In the genomic region with DNA sequence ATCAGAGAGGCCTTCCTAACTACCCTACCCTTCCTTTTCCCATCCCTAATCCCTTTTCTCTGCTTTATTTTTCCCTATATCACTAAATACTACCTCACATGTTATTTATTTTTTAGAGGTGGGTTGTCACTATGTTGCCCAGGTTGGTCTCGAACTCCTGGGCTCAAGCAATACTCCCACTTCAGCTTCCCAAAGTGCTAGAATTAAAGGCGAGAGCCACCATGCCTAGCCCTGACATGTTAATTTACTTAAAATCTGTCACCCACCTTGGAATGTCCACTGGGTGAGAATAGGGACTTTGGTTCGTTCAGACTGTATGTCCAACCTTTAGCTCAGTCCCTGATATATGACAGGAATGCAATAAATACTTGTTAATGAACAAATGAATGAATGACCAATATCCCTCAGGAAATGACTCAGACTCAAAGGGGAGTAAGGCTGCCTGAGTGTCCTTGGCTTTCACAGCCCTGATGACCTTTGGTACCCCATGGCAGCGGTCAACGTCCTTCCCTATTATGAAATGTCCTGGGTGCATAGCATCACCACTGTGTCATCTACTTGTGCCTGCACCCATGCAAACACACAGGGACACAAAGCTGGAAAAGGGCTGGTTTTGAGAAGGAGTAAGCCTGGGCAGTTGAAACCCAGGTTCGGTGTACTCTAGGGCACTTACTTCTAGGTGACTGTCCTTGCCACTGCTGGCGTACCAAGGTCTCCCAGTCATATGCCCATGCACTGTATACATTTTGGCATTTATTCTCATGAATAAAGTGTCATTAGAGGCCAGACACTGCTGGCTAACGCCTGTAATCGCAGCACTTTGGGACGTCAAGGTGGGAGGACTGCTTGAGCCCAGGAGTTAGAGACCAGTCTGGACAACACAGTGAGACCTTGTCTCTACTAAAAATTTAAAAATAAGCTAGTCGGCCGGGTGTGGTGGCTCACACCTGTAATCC, we compare ENCODE assay signal across 10 cellular contexts. TPM values are rescaled to one million over a fixed set of nuclear protein-coding genes. Genes with fewer than 3 reads are reported as not detected.
DNase-seq lines count a peak whose midpoint lies in the region; FAIRE-seq and TF ChIP-seq lines count a peak whose summit lies in the region.
"Had no signal": no experiment of that assay in that cellular context is flagged by ENCODE, and none has a peak within 500 bp of the region (broad histone marks: within the 10 kb centered on the region; RNA-seq: fewer than 3 reads in every experiment).

No MANE protein-coding gene starts in this region.

- TF ChIP-seq CTCF in RWPE1 (conservative IDR thresholded peaks at IDR 0.05; ENCODE audit: low read depth), result no peak
- TF ChIP-seq CTCF in fibroblast of lung (conservative IDR thresholded peaks at IDR 0.05 in 1 of 2, IDR thresholded peaks at IDR 0.05 in 1 of 2; ENCODE audit: low read depth in 1 of 2, low read length in 2 of 2), result no peak

- no peaks in the 10 kb centered on the region for H3K36me3 ChIP-seq in fibroblast of lung (ENCODE audit: control insufficient read depth, insufficient read depth, low read length)

- no peaks in the 10 kb centered on the region for H4K20me1 ChIP-seq in fibroblast of lung (ENCODE audit: control insufficient read depth, extremely low read depth, insufficient read depth, low read length)

- peaks cover 81% of the 10 kb centered on the region for H3K79me2 ChIP-seq in fibroblast of lung (ENCODE audit: control insufficient read depth, insufficient read depth, low read length)

- H3K9me3 ChIP-seq in fibroblast of lung (ENCODE audit: control insufficient read depth, insufficient read depth, low read depth, low read length), result no peaks in the 10 kb centered on the region

- no peak for FAIRE-seq in frontal cortex (lab: Jason Lieb, UNC)

- CTCF ChIA-PET in RWPE1 (lab: Yijun Ruan, JAX), result interaction anchor here (0.6 kb wide), 1 partner anchor 27 kb away, joined by 4 read pairs; no protein-coding TSS in a partner anchor

- no peak overlapping the region for H2AFZ ChIP-seq in fibroblast of lung (ENCODE audit: low read length)

- H3K9ac ChIP-seq in fibroblast of lung (ENCODE audit: insufficient read depth, low read length), result no peak overlapping the region

- H3K27me3 ChIP-seq in fibroblast of lung (ENCODE audit: control insufficient read depth, insufficient read depth, low read length), result no peaks in the 10 kb centered on the region

- H3K4me2 ChIP-seq in fibroblast of lung (ENCODE audit: extremely low read depth, insufficient read depth, low read length), result peak overlapping the region; percentile 33

- H3K4me1 ChIP-seq in fibroblast of lung (ENCODE audit: control insufficient read depth, extremely low read depth, insufficient read depth, low read length), result peaks cover 33% of the 10 kb centered on the region

- DNase-seq in EL (peak; percentile 98), RWPE1 (ENCODE audit: low spot score) (peak; percentile 70), fibroblast of lung (ENCODE audit: low read depth in 2 of 2) (peak; percentile 69 to 74), renal cortical epithelial cell (ENCODE audit: low read depth) (peak; percentile 94), H4 (ENCODE audit: low spot score) (no peak), frontal cortex (ENCODE audit: low spot score in 2 of 2) (no peak), NCI-H2227 (lab: John Stamatoyannopoulos, UW; ENCODE audit: unreplicated experiment) (no peak), medulla oblongata (ENCODE audit: extremely low spot score) (no peak)
- DNase-seq: NCI-H1048 had no signal

- POLR2A ChIA-PET in RWPE1 (lab: Yijun Ruan, JAX; ENCODE audit: low non-redundant PET), result interaction anchor here (0.6 to 0.8 kb wide), 2 partner anchors 43 to 255 kb away, joined by 3 read pairs; no protein-coding TSS in a partner anchor

- H3K27ac ChIP-seq in RWPE1, result peak overlapping the region; percentile 58
- H3K27ac ChIP-seq in fibroblast of lung (ENCODE audit: insufficient read depth, low read length), result peak overlapping the region; percentile 54

- no peak overlapping the region for H3K4me3 ChIP-seq in fibroblast of lung (replicated peaks in 1 of 4; ENCODE audit: control extremely low read depth in 1 of 4, insufficient read depth in 1 of 4, low read depth in 3 of 4, low read length in 4 of 4)

RNA-seq across cellular contexts. Expression of gene BCL2L1, which starts 26.5 kb away (rescaled TPM):
- total RNA-seq in fibroblast of lung, result 50.8 and 77.1 TPM in 2 replicates
- polyA plus RNA-seq in fibroblast of lung, result 61.8 and 107 TPM in 2 replicates
- polyA plus RNA-seq in fibroblast of lung (2012), result 63.9 and 103 TPM in 2 replicates
- 62.6 and 98.4 TPM in 2 replicates for polyA minus RNA-seq in fibroblast of lung (ENCODE audit: low replicate concordance)
- 182 and 222 TPM in 2 replicates for total RNA-seq in renal cortical epithelial cell
- 34.2 and 42.6 TPM in 2 replicates for total RNA-seq in H4 (2014; rRNA removed; shearing (Covaris generic))
- 32.6 TPM for total RNA-seq in frontal cortex

RNA-seq across cellular contexts. Expression of gene TPX2, which starts 43.0 kb away (rescaled TPM):
- 5.4 and 21.0 TPM in 2 replicates for total RNA-seq in fibroblast of lung
- polyA plus RNA-seq in fibroblast of lung, result 19.9 and 72.2 TPM in 2 replicates
- 21.0 and 71.3 TPM in 2 replicates for polyA plus RNA-seq in fibroblast of lung (2012)
- 6.1 and 22.6 TPM in 2 replicates for polyA minus RNA-seq in fibroblast of lung (ENCODE audit: low replicate concordance)
- 7.2 and 27.6 TPM in 2 replicates for total RNA-seq in renal cortical epithelial cell
- 111 and 128 TPM in 2 replicates for total RNA-seq in H4 (2014; rRNA removed; shearing (Covaris generic))
- total RNA-seq in frontal cortex, result 5.7 TPM

RNA-seq across cellular contexts. Expression of gene COX4I2, which starts 58.4 kb away (rescaled TPM):
- total RNA-seq in fibroblast of lung (not detected in 2 replicates), renal cortical epithelial cell (not detected in 2 replicates), frontal cortex (1.2 TPM)
- polyA plus RNA-seq in fibroblast of lung, result not detected in 2 replicates
- not detected in 2 replicates for polyA plus RNA-seq in fibroblast of lung (2012)
- polyA minus RNA-seq in fibroblast of lung (ENCODE audit: low replicate concordance), result not detected in 2 replicates
- total RNA-seq in H4 (2014; rRNA removed; shearing (Covaris generic)), result not detected in 2 replicates
- polyA plus RNA-seq: neural cell had no signal

Comparison
In these comparisons a context has a peak if more than half of its experiments do, and no peak if none do; other contexts are left out.
1. DNase-seq: peak in EL (single experiment), RWPE1 (single experiment), fibroblast of lung (2 of 2) and renal cortical epithelial cell (single experiment); none in H4 (single experiment), frontal cortex (0 of 2), NCI-H2227 (single experiment) and medulla oblongata (single experiment).